In genomic region chr16:57479422-57480126, GRCh38 we compare ENCODE assay signal across 8 cellular contexts. TPM values are rescaled to one million over a fixed set of nuclear protein-coding genes. Genes with fewer than 3 reads are reported as not detected.
DNase-seq lines count a peak whose midpoint lies in the region; ATAC-seq and TF ChIP-seq lines count a peak whose summit lies in the region.

No MANE protein-coding gene starts in this region.

- intact Hi-C loops in Caco-2 (cut with micrococcal nuclease; ENCODE audit: unreplicated experiment): loop anchor here (1.0 to 2.0 kb wide), 2 partner anchors 17 to 40 kb away; partner anchors contain the start of gene POLR2C

- peak overlapping the region; percentile 9 to 13 for H3K27ac ChIP-seq in esophagus (ENCODE audit: low read depth in 2 of 2, low read length in 1 of 2)
- peak overlapping the region; percentile 91 to 92 for H3K27ac ChIP-seq in mucosa of rectum (ENCODE audit: low read depth in 2 of 2, low read length in 2 of 2)

- no peaks in the 10 kb centered on the region for H3K9me3 ChIP-seq in Caco-2
- no peaks in the 10 kb centered on the region for H3K9me3 ChIP-seq in esophagus (ENCODE audit: control insufficient read depth in 2 of 2, insufficient read depth in 1 of 2, low read depth in 1 of 2, low read length in 1 of 2)
- no peaks in the 10 kb centered on the region for H3K9me3 ChIP-seq in mucosa of rectum (ENCODE audit: control insufficient read depth in 2 of 2, low read length in 2 of 2)

- 16 to 30% methylated on average over 24 of the region's 24 CpGs for WGBS in esophagus, 2 donors

- H3K4me1 Mint-ChIP-seq in Caco-2 (ENCODE audit: low read depth, unreplicated experiment): peaks cover 41% of the 10 kb centered on the region

- peak overlapping the region; percentile 50 for H3K4me3 ChIP-seq in Caco-2 (ENCODE audit: low read depth, low read length)
- peak overlapping the region; percentile 18 to 45 for H3K4me3 ChIP-seq in esophagus (ENCODE audit: low read depth in 1 of 2, low read length in 2 of 2)
- H3K4me3 ChIP-seq in mucosa of rectum (ENCODE audit: low read length in 2 of 2): peak overlapping the region; percentile 70 to 76

- POLR2A ChIA-PET in Caco-2 (lab: Charles Lee): interaction anchor here (0.6 to 1.9 kb wide), 8 partner anchors 17 to 330 kb away, joined by 3 to 15 read pairs (median 4); partner anchors contain the start of genes CIAPIN1, COQ9 and POLR2C

- peak overlapping the region; percentile 89 for H3K4me3 Mint-ChIP-seq in Caco-2 (ENCODE audit: unreplicated experiment)

- H3K9me3 Mint-ChIP-seq in Caco-2 (ENCODE audit: unreplicated experiment): no peaks in the 10 kb centered on the region

- DNase-seq in Caco-2 (peak; percentile 88 to 89), NCI-H2171 treated with DMSO at 0.1 percent for 48 hours (lab: John Stamatoyannopoulos, UW) (peak; percentile 73), DMS53 treated with DMSO at 0.1 percent for 48 hours (lab: John Stamatoyannopoulos, UW; ENCODE audit: unreplicated experiment) (no peak), D341Med (ENCODE audit: low spot score) (no peak)
- DNase-seq in activated CD8-positive, alpha-beta memory T cell treated with anti-CD3 and anti-CD28 coated beads, Interleukin-2, amount 50 U/mL, for 4 hours: no peak

- peak overlapping the region; percentile 100 for H3K27ac Mint-ChIP-seq in Caco-2 (ENCODE audit: unreplicated experiment)

- peaks cover 39% of the 10 kb centered on the region for H3K36me3 Mint-ChIP-seq in Caco-2 (ENCODE audit: insufficient read depth, unreplicated experiment)

- H3K4me1 ChIP-seq in Caco-2 (peaks cover 46% of the 10 kb centered on the region), esophagus (ENCODE audit: control insufficient read depth in 2 of 2, insufficient read depth in 2 of 2, low read length in 1 of 2) (peaks cover 12 to 28% of the 10 kb centered on the region in 2 donors), mucosa of rectum (ENCODE audit: control insufficient read depth in 2 of 2, insufficient read depth in 2 of 2, low read length in 2 of 2) (peaks cover 32% of the 10 kb centered on the region in 2 donors)

- H3K36me3 ChIP-seq in Caco-2 (ENCODE audit: control insufficient read depth, insufficient read depth, low read length) (peaks cover 9% of the 10 kb centered on the region; the same call in 1 of the 2 replicates), esophagus (ENCODE audit: control insufficient read depth in 2 of 2, insufficient read depth in 2 of 2, low read length in 1 of 2) (peaks cover 4 to 22% of the 10 kb centered on the region in 2 donors), mucosa of rectum (ENCODE audit: control insufficient read depth in 2 of 2, insufficient read depth in 2 of 2, low read length in 2 of 2) (peaks cover 4 to 13% of the 10 kb centered on the region in 2 donors)

- CTCF ChIA-PET in Caco-2 (lab: Charles Lee): interaction anchor here (0.6 to 2.1 kb wide), 10 partner anchors 17 to 197 kb away, joined by 3 to 23 read pairs (median 6); partner anchors contain the start of genes CIAPIN1, COQ9 and POLR2C

- BruUV-seq in Caco-2 (replicated peaks; lab: Mats Ljungman, UMichigan): no TSS peak

- peak overlapping the region; percentile 65 to 76 for H3K9ac ChIP-seq in mucosa of rectum (ENCODE audit: low read depth in 1 of 2, low read length in 2 of 2)

- TF ChIP-seq CTCF in Caco-2 (IDR thresholded peaks at IDR 0.05; ENCODE audit: insufficient read depth in 1 of 2, low read depth in 1 of 2, low read length in 1 of 2, severe bottlenecking in 1 of 2, unreplicated experiment in 1 of 2): no peak

- no peaks in the 10 kb centered on the region for H3K27me3 Mint-ChIP-seq in Caco-2 (ENCODE audit: insufficient read depth, unreplicated experiment)

- ATAC-seq in HG02884 (IDR thresholded peaks at IDR 0.05; ENCODE audit: unreplicated experiment): no peak

- H3K27me3 ChIP-seq in Caco-2 (replicated peaks; ENCODE audit: control insufficient read depth, insufficient read depth, low read length): no peaks in the 10 kb centered on the region
- H3K27me3 ChIP-seq in esophagus (ENCODE audit: control insufficient read depth in 1 of 2, insufficient read depth in 2 of 2, low read length in 2 of 2): no peaks in the 10 kb centered on the region
- H3K27me3 ChIP-seq in mucosa of rectum (ENCODE audit: control insufficient read depth in 2 of 2, insufficient read depth in 2 of 2, low read length in 2 of 2): no peaks in the 10 kb centered on the region

RNA-seq across cellular contexts. Expression of gene DOK4, which starts 6.7 kb away (rescaled TPM):
- total RNA-seq in Caco-2 (2022): 111 and 122 TPM in 2 replicates
- 10 to 100 TPM; 27.6 to 33.7 TPM for polyA plus RNA-seq in esophagus

RNA-seq across cellular contexts. Expression of gene POLR2C, which starts 17.1 kb away (rescaled TPM):
- 100 and 102 TPM in 2 replicates for total RNA-seq in Caco-2 (2022)
- polyA plus RNA-seq in esophagus: 10 to 100 TPM; 18.5 to 34.0 TPM

RNA-seq across cellular contexts. Expression of gene COQ9, which starts 32.3 kb away (rescaled TPM):
- total RNA-seq in Caco-2 (2022): 50.9 and 54.2 TPM in 2 replicates
- 10 to 100 TPM; 56.1 to 70.3 TPM for polyA plus RNA-seq in esophagus

RNA-seq across cellular contexts. Expression of gene CIAPIN1, which starts 32.4 kb away (rescaled TPM):
- total RNA-seq in Caco-2 (2022): 98.3 and 103 TPM in 2 replicates
- 10 to 100 TPM; 11.7 to 31.6 TPM for polyA plus RNA-seq in esophagus

RNA-seq across cellular contexts. Expression of gene CCDC102A, which starts 56.8 kb away (rescaled TPM):
- total RNA-seq in Caco-2 (2022): 9.1 and 11.8 TPM in 2 replicates
- 1 to 10 TPM; 2.6 TPM for polyA plus RNA-seq in esophagus

Comparison
In these comparisons a context has a peak if more than half of its experiments do, and no peak if none do; other contexts are left out.
1. DNase-seq: peak in Caco-2 (2 of 2) and NCI-H2171 treated with DMSO at 0.1 percent for 48 hours (single experiment); none in activated CD8-positive, alpha-beta memory T cell treated with anti-CD3 and anti-CD28 coated beads, Interleukin-2, amount 50 U/mL, for 4 hours (single experiment), DMS53 treated with DMSO at 0.1 percent for 48 hours (single experiment) and D341Med (single experiment).
2. Peak in every context shown above with its lines, with median percentiles within 50 percentile points of each other: H3K4me3 ChIP-seq.